ENCODE assay signal across 14 cellular contexts in genomic region chr3:123371426-123371825, GRCh38.
"Had no signal": no experiment of that assay in that cellular context is flagged by ENCODE, and none has a peak within 500 bp of the region (broad histone marks: within the 10 kb centered on the region; RNA-seq: fewer than 3 reads in every experiment).

No MANE protein-coding gene starts in this region.

- H3K9me3 ChIP-seq: ovary, testis, vagina had no signal

- H3K36me3 Mint-ChIP-seq: activated naive CD4-positive, alpha-beta T cell treated with anti-CD3 and anti-CD28 coated beads, Interleukin-2, amount 10 ng/mL, durations not matched to agents 7 days and 5 days; neural progenitor cell had no signal

- H3K27ac Mint-ChIP-seq: activated naive CD4-positive, alpha-beta T cell treated with anti-CD3 and anti-CD28 coated beads, Interleukin-2, amount 10 ng/mL, durations not matched to agents 7 days and 5 days; neural progenitor cell had no signal

- H3K4me3 ChIP-seq: neural progenitor cell, ovary, SK-N-MC, skin epidermis, testis, vagina had no signal

- H3K9me3 Mint-ChIP-seq: neural progenitor cell had no signal

- H3K36me3 ChIP-seq: neural progenitor cell, ovary, vagina had no signal

- H3K4me1 Mint-ChIP-seq: activated naive CD4-positive, alpha-beta T cell treated with anti-CD3 and anti-CD28 coated beads, Interleukin-2, amount 10 ng/mL, durations not matched to agents 7 days and 5 days; naive B cell had no signal

- H3K4me3 Mint-ChIP-seq: activated naive CD4-positive, alpha-beta T cell treated with anti-CD3 and anti-CD28 coated beads, Interleukin-2, amount 10 ng/mL, durations not matched to agents 7 days and 5 days; naive B cell; neural progenitor cell had no signal

- DNase-seq: activated CD4-positive, CD25-positive, alpha-beta regulatory T cell treated with anti-CD3 and anti-CD28 coated beads, Interleukin-2, amount 50 U/mL, for 72 hours; activated naive CD4-positive, alpha-beta T cell treated with anti-CD3 and anti-CD28 coated beads, Interleukin-2, amount 10 ng/mL, durations not matched to agents 7 days and 5 days; foreskin fibroblast; glutamatergic neuron; naive B cell; stimulated activated CD4-positive, alpha-beta T cell treated with anti-CD3 and anti-CD28 coated beads, Interleukin-4, amount 100 ng/mL, for 24 hours; stimulated activated naive CD4-positive, alpha-beta T cell treated with Interleukin-2 at 50 U/mL for 16 hours; T1000; testis had no signal

- H3K27me3 ChIP-seq: neural progenitor cell, ovary, testis, vagina had no signal

- H3K4me1 ChIP-seq: neural progenitor cell had no signal

- H3K27ac ChIP-seq: neural progenitor cell, ovary, SK-N-MC, skin epidermis, vagina had no signal
